36 cellular contexts compared by ENCODE assay signal in genomic region chr3:35275768-35276167, GRCh38.
"Had no signal": no experiment of that assay in that cellular context is flagged by ENCODE, and none has a peak within 500 bp of the region (broad histone marks: within the 10 kb centered on the region; RNA-seq: fewer than 3 reads in every experiment).

No MANE protein-coding gene starts in this region.

- H3K9me3 Mint-ChIP-seq: T-helper 1 cell treated with Interleukin-12 subunit alpha and Interleukin-12 subunit beta and Interleukin-4 antibody, amounts not matched to agents 30 μg/mL and 1 μg/mL, for 36 hours had no signal

- H3K9me3 ChIP-seq: body of pancreas had no signal

- H3K27ac ChIP-seq: adrenal gland, body of pancreas, brain microvascular endothelial cell, cardiac muscle cell, VCaP had no signal

- H3K4me1 ChIP-seq: adrenal gland, body of pancreas had no signal

- H3K4me1 Mint-ChIP-seq: activated CD4-positive, alpha-beta memory T cell treated with anti-CD3 and anti-CD28 coated beads, Interleukin-2, amount 10 ng/mL, durations not matched to agents 7 days and 5 days; activated CD4-positive, alpha-beta T cell treated with anti-CD3 and anti-CD28 coated beads for 36 hours; activated CD4-positive, alpha-beta T cell treated with anti-CD3 and anti-CD28 coated beads, Interleukin-2, amount 10 ng/mL, durations not matched to agents 7 days and 5 days; activated CD8-positive, alpha-beta memory T cell treated with anti-CD3 and anti-CD28 coated beads, Interleukin-2, amount 10 ng/mL, durations not matched to agents 7 days and 5 days; activated naive CD8-positive, alpha-beta T cell treated with anti-CD3 and anti-CD28 coated beads for 36 hours; activated T-helper 17 cell treated with anti-CD3 and anti-CD28 coated beads, Interleukin-2, amount 50 U/mL, for 72 hours; central memory CD8-positive, alpha-beta T cell had no signal

- H3K36me3 ChIP-seq: adrenal gland, brain microvascular endothelial cell, cardiac muscle cell had no signal

- H3K27me3 Mint-ChIP-seq: activated CD4-positive, alpha-beta memory T cell treated with anti-CD3 and anti-CD28 coated beads, Interleukin-2, amount 10 ng/mL, durations not matched to agents 7 days and 5 days; activated CD8-positive, alpha-beta memory T cell treated with anti-CD3 and anti-CD28 coated beads, Interleukin-2, amount 10 ng/mL, durations not matched to agents 7 days and 5 days; activated T-cell treated with anti-CD3 and anti-CD28 coated beads, Interleukin-2, amount 50 U/mL, for 24 hours; activated T-helper 17 cell treated with anti-CD3 and anti-CD28 coated beads, Interleukin-2, amount 50 U/mL, for 72 hours; central memory CD8-positive, alpha-beta T cell had no signal

- H3K27ac Mint-ChIP-seq: activated CD4-positive, alpha-beta memory T cell treated with anti-CD3 and anti-CD28 coated beads, Interleukin-2, amount 10 ng/mL, durations not matched to agents 7 days and 5 days; activated CD4-positive, alpha-beta T cell treated with anti-CD3 and anti-CD28 coated beads for 36 hours; activated CD4-positive, alpha-beta T cell treated with anti-CD3 and anti-CD28 coated beads, Interleukin-2, amount 10 ng/mL, durations not matched to agents 7 days and 5 days; activated CD8-positive, alpha-beta memory T cell treated with anti-CD3 and anti-CD28 coated beads, Interleukin-2, amount 10 ng/mL, durations not matched to agents 7 days and 5 days; activated CD8-positive, alpha-beta T cell treated with anti-CD3 and anti-CD28 coated beads, Interleukin-2, amount 10 ng/mL, durations not matched to agents 7 days and 5 days; activated naive CD4-positive, alpha-beta T cell treated with anti-CD3 and anti-CD28 coated beads for 36 hours; activated naive CD4-positive, alpha-beta T cell treated with anti-CD3 and anti-CD28 coated beads, Interleukin-2, amount 50 U/mL, for 72 hours; activated naive CD8-positive, alpha-beta T cell treated with anti-CD3 and anti-CD28 coated beads for 36 hours; activated T-cell treated with anti-CD3 and anti-CD28 coated beads, Interleukin-2, amount 50 U/mL, for 24 hours; activated T-cell treated with anti-CD3 and anti-CD28 coated beads, Interleukin-2, amount 50 U/mL, for 72 hours; activated T-helper 1 cell treated with anti-CD3 and anti-CD28 coated beads, Interleukin-12 subunit alpha, Interleukin-12 subunit beta, Interleukin-2, Interleukin-4 antibody, amounts not matched to agents 30 ng/mL and 10 ng/mL and 1 ng/mL, durations not matched to agents 14 hours and 24 hours and 36 hours; activated T-helper 17 cell treated with anti-CD3 and anti-CD28 coated beads, Interleukin-2, amount 50 U/mL, for 72 hours; T-helper 1 cell treated with Interleukin-12 subunit alpha and Interleukin-12 subunit beta and Interleukin-4 antibody, amounts not matched to agents 30 μg/mL and 1 μg/mL, for 36 hours; T-helper 2 cell treated with Interferon-gamma antibody and Interleukin-4, amounts not matched to agents 5 μg/mL and 100 μg/mL, for 36 hours had no signal

- H3K4me3 Mint-ChIP-seq: activated CD4-positive, alpha-beta memory T cell treated with anti-CD3 and anti-CD28 coated beads, Interleukin-2, amount 10 ng/mL, durations not matched to agents 7 days and 5 days; activated CD4-positive, alpha-beta T cell treated with anti-CD3 and anti-CD28 coated beads for 36 hours; activated CD4-positive, alpha-beta T cell treated with anti-CD3 and anti-CD28 coated beads, Interleukin-2, amount 10 ng/mL, durations not matched to agents 7 days and 5 days; activated CD8-positive, alpha-beta memory T cell treated with anti-CD3 and anti-CD28 coated beads, Interleukin-2, amount 10 ng/mL, durations not matched to agents 7 days and 5 days; activated CD8-positive, alpha-beta T cell treated with anti-CD3 and anti-CD28 coated beads, Interleukin-2, amount 10 ng/mL, durations not matched to agents 7 days and 5 days; activated naive CD4-positive, alpha-beta T cell treated with anti-CD3 and anti-CD28 coated beads for 36 hours; activated naive CD8-positive, alpha-beta T cell treated with anti-CD3 and anti-CD28 coated beads for 36 hours; activated T-cell treated with anti-CD3 and anti-CD28 coated beads, Interleukin-2, amount 50 U/mL, for 24 hours; activated T-cell treated with anti-CD3 and anti-CD28 coated beads, Interleukin-2, amount 50 U/mL, for 72 hours; activated T-helper 1 cell treated with anti-CD3 and anti-CD28 coated beads, Interleukin-12 subunit alpha, Interleukin-12 subunit beta, Interleukin-2, Interleukin-4 antibody, amounts not matched to agents 30 ng/mL and 10 ng/mL and 1 ng/mL, durations not matched to agents 14 hours and 24 hours and 36 hours; activated T-helper 17 cell treated with anti-CD3 and anti-CD28 coated beads, Interleukin-2, amount 50 U/mL, for 72 hours; central memory CD8-positive, alpha-beta T cell; T-helper 1 cell treated with Interleukin-12 subunit alpha and Interleukin-12 subunit beta and Interleukin-4 antibody, amounts not matched to agents 30 μg/mL and 1 μg/mL, for 36 hours; T-helper 2 cell treated with Interferon-gamma antibody and Interleukin-4, amounts not matched to agents 5 μg/mL and 100 μg/mL, for 36 hours had no signal

- DNase-seq: activated CD4-positive, alpha-beta memory T cell treated with anti-CD3 and anti-CD28 coated beads, Interleukin-2, amount 10 ng/mL, durations not matched to agents 7 days and 5 days; activated CD4-positive, alpha-beta T cell treated with anti-CD3 and anti-CD28 coated beads for 1 hour; activated CD4-positive, alpha-beta T cell treated with anti-CD3 and anti-CD28 coated beads for 36 hours; activated CD4-positive, alpha-beta T cell treated with anti-CD3 and anti-CD28 coated beads for 48 hours; activated CD4-positive, alpha-beta T cell treated with anti-CD3 and anti-CD28 coated beads, Interleukin-2, amount 10 ng/mL, durations not matched to agents 7 days and 5 days; activated CD4-positive, alpha-beta T cell treated with anti-CD3 and anti-CD28 coated beads, Interleukin-2, amount 50 U/mL, for 48 hours; activated CD4-positive, CD25-positive, alpha-beta regulatory T cell; activated CD8-positive, alpha-beta memory T cell treated with anti-CD3 and anti-CD28 coated beads for 24 hours; activated CD8-positive, alpha-beta memory T cell treated with anti-CD3 and anti-CD28 coated beads, Interleukin-2, amount 10 ng/mL, durations not matched to agents 7 days and 5 days; activated CD8-positive, alpha-beta memory T cell treated with anti-CD3 and anti-CD28 coated beads, Interleukin-2, amount 50 U/mL, for 48 hours; activated CD8-positive, alpha-beta T cell treated with anti-CD3 and anti-CD28 coated beads, Interleukin-2, amount 10 ng/mL, durations not matched to agents 7 days and 5 days; activated effector memory CD4-positive, alpha-beta T cell treated with anti-CD3 and anti-CD28 coated beads, Interleukin-2, amount 50 U/mL, for 16 hours; activated gamma-delta T cell treated with Interleukin-2 at 50 U/mL for 16 hours; activated naive CD4-positive, alpha-beta T cell; activated naive CD4-positive, alpha-beta T cell treated with anti-CD3 and anti-CD28 coated beads for 36 hours; activated naive CD4-positive, alpha-beta T cell treated with anti-CD3 and anti-CD28 coated beads, Interleukin-2, amount 50 U/mL, for 16 hours; activated naive CD8-positive, alpha-beta T cell treated with anti-CD3 and anti-CD28 coated beads for 36 hours; activated T-cell treated with anti-CD3 and anti-CD28 coated beads, Interleukin-2, amount 50 U/mL, for 24 hours; activated T-cell treated with anti-CD3 and anti-CD28 coated beads, Interleukin-2, amount 50 U/mL, for 72 hours; adrenal gland; amniotic stem cell; aorta; body of pancreas; brain microvascular endothelial cell; cerebellar nuclear complex; T-helper 1 cell; T-helper 2 cell; T-helper 9 cell had no signal

- H3K36me3 Mint-ChIP-seq: activated CD8-positive, alpha-beta memory T cell treated with anti-CD3 and anti-CD28 coated beads, Interleukin-2, amount 10 ng/mL, durations not matched to agents 7 days and 5 days; activated naive CD8-positive, alpha-beta T cell treated with anti-CD3 and anti-CD28 coated beads for 36 hours had no signal

- H3K27me3 ChIP-seq: adrenal gland, body of pancreas, brain microvascular endothelial cell, cardiac muscle cell had no signal

- H3K4me3 ChIP-seq: adrenal gland, body of pancreas, cardiac muscle cell had no signal
